1 cellular context compared by ENCODE assay signal in the genomic region with DNA sequence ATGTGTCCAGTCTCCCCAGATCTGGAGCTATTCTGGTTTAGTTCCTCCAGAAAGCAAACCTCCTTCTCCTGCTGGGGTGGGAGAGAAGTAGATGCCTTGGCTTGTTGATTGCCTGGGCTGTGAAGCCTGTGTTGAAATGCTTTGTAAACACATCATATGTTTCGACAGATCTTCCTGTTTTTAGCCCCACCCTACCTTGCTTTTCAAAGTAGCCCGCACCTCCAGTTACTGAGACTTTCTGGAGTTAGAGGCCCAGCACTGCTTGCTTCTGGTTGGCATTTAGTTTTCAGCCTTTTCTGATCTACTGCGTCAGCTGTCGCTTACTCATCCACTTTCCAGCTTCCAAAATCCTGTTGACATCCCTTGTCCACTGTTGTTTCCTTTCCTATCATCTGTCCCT.
TF ChIP-seq lines count a peak whose summit lies in the region.

No MANE protein-coding gene starts in this region.

TF ChIP-seq in HepG2, 621 proteins besides CTCF, POLR2A, EP300 and RAD21 (continued from another document and continues in another):
- TF ChIP-seq, protein P1, sequence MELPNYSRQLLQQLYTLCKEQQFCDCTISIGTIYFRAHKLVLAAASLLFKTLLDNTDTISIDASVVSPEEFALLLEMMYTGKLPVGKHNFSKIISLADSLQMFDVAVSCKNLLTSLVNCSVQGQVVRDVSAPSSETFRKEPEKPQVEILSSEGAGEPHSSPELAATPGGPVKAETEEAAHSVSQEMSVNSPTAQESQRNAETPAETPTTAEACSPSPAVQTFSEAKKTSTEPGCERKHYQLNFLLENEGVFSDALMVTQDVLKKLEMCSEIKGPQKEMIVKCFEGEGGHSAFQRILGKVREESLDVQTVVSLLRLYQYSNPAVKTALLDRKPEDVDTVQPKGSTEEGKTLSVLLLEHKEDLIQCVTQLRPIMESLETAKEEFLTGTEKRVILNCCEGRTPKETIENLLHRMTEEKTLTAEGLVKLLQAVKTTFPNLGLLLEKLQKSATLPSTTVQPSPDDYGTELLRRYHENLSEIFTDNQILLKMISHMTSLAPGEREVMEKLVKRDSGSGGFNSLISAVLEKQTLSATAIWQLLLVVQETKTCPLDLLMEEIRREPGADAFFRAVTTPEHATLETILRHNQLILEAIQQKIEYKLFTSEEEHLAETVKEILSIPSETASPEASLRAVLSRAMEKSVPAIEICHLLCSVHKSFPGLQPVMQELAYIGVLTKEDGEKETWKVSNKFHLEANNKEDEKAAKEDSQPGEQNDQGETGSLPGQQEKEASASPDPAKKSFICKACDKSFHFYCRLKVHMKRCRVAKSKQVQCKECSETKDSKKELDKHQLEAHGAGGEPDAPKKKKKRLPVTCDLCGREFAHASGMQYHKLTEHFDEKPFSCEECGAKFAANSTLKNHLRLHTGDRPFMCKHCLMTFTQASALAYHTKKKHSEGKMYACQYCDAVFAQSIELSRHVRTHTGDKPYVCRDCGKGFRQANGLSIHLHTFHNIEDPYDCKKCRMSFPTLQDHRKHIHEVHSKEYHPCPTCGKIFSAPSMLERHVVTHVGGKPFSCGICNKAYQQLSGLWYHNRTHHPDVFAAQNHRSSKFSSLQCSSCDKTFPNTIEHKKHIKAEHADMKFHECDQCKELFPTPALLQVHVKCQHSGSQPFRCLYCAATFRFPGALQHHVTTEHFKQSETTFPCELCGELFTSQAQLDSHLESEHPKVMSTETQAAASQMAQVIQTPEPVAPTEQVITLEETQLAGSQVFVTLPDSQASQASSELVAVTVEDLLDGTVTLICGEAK (IDR thresholded peaks at IDR 0.05), result no peak
- TF ChIP-seq, protein P1 (CRISPR knock-in tag; IDR thresholded peaks at IDR 0.05), result no peak
- TF ChIP-seq, protein P2, sequence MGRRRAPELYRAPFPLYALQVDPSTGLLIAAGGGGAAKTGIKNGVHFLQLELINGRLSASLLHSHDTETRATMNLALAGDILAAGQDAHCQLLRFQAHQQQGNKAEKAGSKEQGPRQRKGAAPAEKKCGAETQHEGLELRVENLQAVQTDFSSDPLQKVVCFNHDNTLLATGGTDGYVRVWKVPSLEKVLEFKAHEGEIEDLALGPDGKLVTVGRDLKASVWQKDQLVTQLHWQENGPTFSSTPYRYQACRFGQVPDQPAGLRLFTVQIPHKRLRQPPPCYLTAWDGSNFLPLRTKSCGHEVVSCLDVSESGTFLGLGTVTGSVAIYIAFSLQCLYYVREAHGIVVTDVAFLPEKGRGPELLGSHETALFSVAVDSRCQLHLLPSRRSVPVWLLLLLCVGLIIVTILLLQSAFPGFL (CRISPR knock-in tag; IDR thresholded peaks at IDR 0.05), result no peak
- TF ChIP-seq KLF6 (CRISPR knock-in tag; IDR thresholded peaks at IDR 0.05) (peak; percentile 87), ZFP37 (CRISPR knock-in tag; IDR thresholded peaks at IDR 0.05; ENCODE audit: borderline replicate concordance) (no peak), ZNF709 (CRISPR knock-in tag; IDR thresholded peaks at IDR 0.05) (no peak), EZH2 (conservative IDR thresholded peaks at IDR 0.05; ENCODE audit: low read depth, low read length) (no peak), HNRNPL (IDR thresholded peaks at IDR 0.05; ENCODE audit: low read depth, low read length) (no peak), ZNF317 (CRISPR knock-in tag; IDR thresholded peaks at IDR 0.05) (no peak), ETV5 (CRISPR knock-in tag; IDR thresholded peaks at IDR 0.05; ENCODE audit: borderline replicate concordance) (0 out of 2 replicates have a peak, but pooled peaks have one; percentile 17), ZNF180 (CRISPR knock-in tag; IDR thresholded peaks at IDR 0.05; ENCODE audit: borderline replicate concordance, low read depth) (no peak), HMG20B (CRISPR knock-in tag; conservative IDR thresholded peaks at IDR 0.05) (no peak), PAF1 (CRISPR knock-in tag; IDR thresholded peaks at IDR 0.05) (no peak), ERF (CRISPR knock-in tag; IDR thresholded peaks at IDR 0.05) (0 out of 2 replicates have a peak, but pooled peaks have one; percentile 15), ZNF75D (CRISPR knock-in tag; IDR thresholded peaks at IDR 0.05; ENCODE audit: borderline replicate concordance) (no peak), ZNF629 (CRISPR knock-in tag; conservative IDR thresholded peaks at IDR 0.05) (no peak), ZNF879 (CRISPR knock-in tag; IDR thresholded peaks at IDR 0.05) (no peak), ZNF335 (CRISPR knock-in tag; IDR thresholded peaks at IDR 0.05) (no peak), HDAC2 (CRISPR knock-in tag; IDR thresholded peaks at IDR 0.05) (0 out of 2 replicates have a peak, but pooled peaks have one; percentile 16), FOXJ3 (CRISPR knock-in tag; IDR thresholded peaks at IDR 0.05; ENCODE audit: borderline replicate concordance) (no peak), RBAK (CRISPR knock-in tag; IDR thresholded peaks at IDR 0.05) (no peak), NONO (IDR thresholded peaks at IDR 0.05) (no peak), NONO (CRISPR knock-in tag; conservative IDR thresholded peaks at IDR 0.05) (no peak), ARNT2 (CRISPR knock-in tag; IDR thresholded peaks at IDR 0.05; ENCODE audit: low read depth) (no peak), ISX (CRISPR knock-in tag; conservative IDR thresholded peaks at IDR 0.05) (no peak), THAP11 (CRISPR knock-in tag; IDR thresholded peaks at IDR 0.05) (peak; percentile 50; the same call in 1 of the 2 replicates), TAF1 (CRISPR knock-in tag; IDR thresholded peaks at IDR 0.05) (no peak), KAT7 (CRISPR knock-in tag; IDR thresholded peaks at IDR 0.05; ENCODE audit: borderline replicate concordance) (0 out of 2 replicates have a peak, but pooled peaks have one; percentile 66)
- TF ChIP-seq, protein P3, sequence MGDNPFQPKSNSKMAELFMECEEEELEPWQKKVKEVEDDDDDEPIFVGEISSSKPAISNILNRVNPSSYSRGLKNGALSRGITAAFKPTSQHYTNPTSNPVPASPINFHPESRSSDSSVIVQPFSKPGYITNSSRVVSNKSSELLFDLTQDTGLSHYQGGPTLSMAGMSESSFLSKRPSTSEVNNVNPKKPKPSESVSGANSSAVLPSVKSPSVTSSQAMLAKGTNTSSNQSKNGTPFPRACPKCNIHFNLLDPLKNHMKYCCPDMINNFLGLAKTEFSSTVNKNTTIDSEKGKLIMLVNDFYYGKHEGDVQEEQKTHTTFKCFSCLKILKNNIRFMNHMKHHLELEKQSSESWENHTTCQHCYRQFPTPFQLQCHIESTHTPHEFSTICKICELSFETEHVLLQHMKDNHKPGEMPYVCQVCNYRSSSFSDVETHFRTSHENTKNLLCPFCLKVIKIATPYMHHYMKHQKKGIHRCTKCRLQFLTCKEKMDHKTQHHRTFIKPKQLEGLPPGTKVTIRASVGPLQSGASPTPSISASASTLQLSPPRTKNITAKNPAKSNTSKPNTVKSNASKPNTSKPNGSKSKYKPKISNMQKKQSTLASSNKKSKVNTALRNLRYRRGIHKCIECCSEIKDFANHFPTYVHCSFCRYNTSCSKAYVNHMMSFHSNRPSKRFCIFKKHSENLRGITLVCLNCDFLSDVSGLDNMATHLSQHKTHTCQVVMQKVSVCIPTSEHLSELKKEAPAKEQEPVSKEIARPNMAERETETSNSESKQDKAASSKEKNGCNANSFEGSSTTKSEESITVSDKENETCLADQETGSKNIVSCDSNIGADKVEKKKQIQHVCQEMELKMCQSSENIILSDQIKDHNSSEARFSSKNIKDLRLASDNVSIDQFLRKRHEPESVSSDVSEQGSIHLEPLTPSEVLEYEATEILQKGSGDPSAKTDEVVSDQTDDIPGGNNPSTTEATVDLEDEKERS (CRISPR knock-in tag; IDR thresholded peaks at IDR 0.05), result 0 out of 2 replicates have a peak, but pooled peaks have one; percentile 48
- TF ChIP-seq, protein P4, sequence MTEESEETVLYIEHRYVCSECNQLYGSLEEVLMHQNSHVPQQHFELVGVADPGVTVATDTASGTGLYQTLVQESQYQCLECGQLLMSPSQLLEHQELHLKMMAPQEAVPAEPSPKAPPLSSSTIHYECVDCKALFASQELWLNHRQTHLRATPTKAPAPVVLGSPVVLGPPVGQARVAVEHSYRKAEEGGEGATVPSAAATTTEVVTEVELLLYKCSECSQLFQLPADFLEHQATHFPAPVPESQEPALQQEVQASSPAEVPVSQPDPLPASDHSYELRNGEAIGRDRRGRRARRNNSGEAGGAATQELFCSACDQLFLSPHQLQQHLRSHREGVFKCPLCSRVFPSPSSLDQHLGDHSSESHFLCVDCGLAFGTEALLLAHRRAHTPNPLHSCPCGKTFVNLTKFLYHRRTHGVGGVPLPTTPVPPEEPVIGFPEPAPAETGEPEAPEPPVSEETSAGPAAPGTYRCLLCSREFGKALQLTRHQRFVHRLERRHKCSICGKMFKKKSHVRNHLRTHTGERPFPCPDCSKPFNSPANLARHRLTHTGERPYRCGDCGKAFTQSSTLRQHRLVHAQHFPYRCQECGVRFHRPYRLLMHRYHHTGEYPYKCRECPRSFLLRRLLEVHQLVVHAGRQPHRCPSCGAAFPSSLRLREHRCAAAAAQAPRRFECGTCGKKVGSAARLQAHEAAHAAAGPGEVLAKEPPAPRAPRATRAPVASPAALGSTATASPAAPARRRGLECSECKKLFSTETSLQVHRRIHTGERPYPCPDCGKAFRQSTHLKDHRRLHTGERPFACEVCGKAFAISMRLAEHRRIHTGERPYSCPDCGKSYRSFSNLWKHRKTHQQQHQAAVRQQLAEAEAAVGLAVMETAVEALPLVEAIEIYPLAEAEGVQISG (CRISPR knock-in tag; IDR thresholded peaks at IDR 0.05), result no peak
- TF ChIP-seq, protein P5, sequence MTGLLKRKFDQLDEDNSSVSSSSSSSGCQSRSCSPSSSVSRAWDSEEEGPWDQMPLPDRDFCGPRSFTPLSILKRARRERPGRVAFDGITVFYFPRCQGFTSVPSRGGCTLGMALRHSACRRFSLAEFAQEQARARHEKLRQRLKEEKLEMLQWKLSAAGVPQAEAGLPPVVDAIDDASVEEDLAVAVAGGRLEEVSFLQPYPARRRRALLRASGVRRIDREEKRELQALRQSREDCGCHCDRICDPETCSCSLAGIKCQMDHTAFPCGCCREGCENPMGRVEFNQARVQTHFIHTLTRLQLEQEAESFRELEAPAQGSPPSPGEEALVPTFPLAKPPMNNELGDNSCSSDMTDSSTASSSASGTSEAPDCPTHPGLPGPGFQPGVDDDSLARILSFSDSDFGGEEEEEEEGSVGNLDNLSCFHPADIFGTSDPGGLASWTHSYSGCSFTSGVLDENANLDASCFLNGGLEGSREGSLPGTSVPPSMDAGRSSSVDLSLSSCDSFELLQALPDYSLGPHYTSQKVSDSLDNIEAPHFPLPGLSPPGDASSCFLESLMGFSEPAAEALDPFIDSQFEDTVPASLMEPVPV (CRISPR knock-in tag; IDR thresholded peaks at IDR 0.05), result no peak
- TF ChIP-seq, protein P6, sequence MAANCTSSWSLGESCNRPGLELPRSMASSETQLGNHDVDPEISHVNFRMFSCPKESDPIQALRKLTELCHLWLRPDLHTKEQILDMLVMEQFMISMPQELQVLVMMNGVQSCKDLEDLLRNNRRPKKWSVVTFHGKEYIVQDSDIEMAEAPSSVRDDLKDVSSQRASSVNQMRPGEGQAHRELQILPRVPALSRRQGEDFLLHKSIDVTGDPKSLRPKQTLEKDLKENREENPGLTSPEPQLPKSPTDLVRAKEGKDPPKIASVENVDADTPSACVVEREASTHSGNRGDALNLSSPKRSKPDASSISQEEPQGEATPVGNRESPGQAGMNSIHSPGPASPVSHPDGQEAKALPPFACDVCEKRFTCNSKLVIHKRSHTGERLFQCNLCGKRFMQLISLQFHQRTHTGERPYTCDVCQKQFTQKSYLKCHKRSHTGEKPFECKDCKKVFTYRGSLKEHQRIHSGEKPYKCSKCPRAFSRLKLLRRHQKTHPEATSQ (CRISPR knock-in tag; IDR thresholded peaks at IDR 0.05; ENCODE audit: borderline replicate concordance), result no peak
